Comparison of ENCODE assay signal across 27 cellular contexts in genomic region chr2:33786881-33787280, GRCh38.
"Had no signal": no experiment of that assay in that cellular context is flagged by ENCODE, and none has a peak within 500 bp of the region (broad histone marks: within the 10 kb centered on the region; RNA-seq: fewer than 3 reads in every experiment).

No MANE protein-coding gene starts in this region.

- H3K36me3 Mint-ChIP-seq: activated naive CD8-positive, alpha-beta T cell had no signal

- H3K27me3 ChIP-seq: adrenal gland, body of pancreas, esophagus squamous epithelium, heart left ventricle had no signal

- H3K4me1 ChIP-seq: adrenal gland, body of pancreas, esophagus squamous epithelium, heart left ventricle had no signal

- DNase-seq: activated CD4-positive, alpha-beta memory T cell treated with anti-CD3 and anti-CD28 coated beads, Interleukin-2, amount 10 ng/mL, durations not matched to agents 7 days and 5 days; activated CD4-positive, alpha-beta T cell treated with anti-CD3 and anti-CD28 coated beads for 36 hours; activated CD4-positive, alpha-beta T cell treated with anti-CD3 and anti-CD28 coated beads, Interleukin-2, amount 10 ng/mL, durations not matched to agents 24 days and 14 days; activated CD4-positive, CD25-positive, alpha-beta regulatory T cell; activated CD4-positive, CD25-positive, alpha-beta regulatory T cell treated with anti-CD3 and anti-CD28 coated beads, Interleukin-2, amount 50 U/mL, for 72 hours; activated CD8-positive, alpha-beta memory T cell treated with anti-CD3 and anti-CD28 coated beads for 24 hours; activated effector memory CD4-positive, alpha-beta T cell treated with Interleukin-2 at 50 U/mL for 16 hours; activated gamma-delta T cell treated with Interleukin-2 at 50 U/mL for 16 hours; activated naive CD4-positive, alpha-beta T cell treated with anti-CD3 and anti-CD28 coated beads, Interleukin-2, amount 50 U/mL, for 16 hours; activated naive CD4-positive, alpha-beta T cell treated with Interleukin-2 at 50 U/mL for 16 hours; activated T-cell treated with anti-CD3 and anti-CD28 coated beads, Interleukin-2, amount 50 U/mL, for 4 hours; adrenal gland; amygdala; aorta; body of pancreas; caudate nucleus; cortex of kidney; dermis blood vessel endothelial cell; effector CD4-positive, alpha-beta T cell; effector memory CD8-positive, alpha-beta T cell; erythroblast; esophagus squamous epithelium; heart left ventricle; hypothalamus; T-helper 2 cell had no signal

- H3K4me3 Mint-ChIP-seq: activated CD4-positive, alpha-beta memory T cell treated with anti-CD3 and anti-CD28 coated beads, Interleukin-2, amount 10 ng/mL, durations not matched to agents 7 days and 5 days; activated CD4-positive, alpha-beta T cell treated with anti-CD3 and anti-CD28 coated beads for 36 hours; activated CD4-positive, alpha-beta T cell treated with anti-CD3 and anti-CD28 coated beads, Interleukin-2, amount 10 ng/mL, durations not matched to agents 24 days and 14 days; activated naive CD8-positive, alpha-beta T cell; activated T-cell treated with anti-CD3 and anti-CD28 coated beads, Interleukin-2, amount 50 U/mL, for 4 hours; activated T-helper 17 cell treated with anti-CD3 and anti-CD28 coated beads, Interleukin-2, amount 50 U/mL, for 72 hours; effector memory CD8-positive, alpha-beta T cell had no signal

- ATAC-seq: activated CD4-positive, alpha-beta T cell treated with anti-CD3 and anti-CD28 coated beads for 36 hours; activated T-cell treated with anti-CD3 and anti-CD28 coated beads, Interleukin-2, amount 50 U/mL, for 4 hours; activated T-helper 17 cell treated with anti-CD3 and anti-CD28 coated beads, Interleukin-2, amount 50 U/mL, for 72 hours; body of pancreas; effector memory CD8-positive, alpha-beta T cell; heart left ventricle had no signal

- H3K4me3 ChIP-seq: adrenal gland, body of pancreas, esophagus squamous epithelium, heart left ventricle had no signal

- H3K27ac ChIP-seq: adrenal gland, body of pancreas, esophagus squamous epithelium, heart left ventricle had no signal

- H3K9me3 Mint-ChIP-seq: activated CD4-positive, alpha-beta memory T cell treated with anti-CD3 and anti-CD28 coated beads, Interleukin-2, amount 10 ng/mL, durations not matched to agents 7 days and 5 days; activated CD4-positive, alpha-beta T cell treated with anti-CD3 and anti-CD28 coated beads, Interleukin-2, amount 10 ng/mL, durations not matched to agents 24 days and 14 days; activated T-cell treated with anti-CD3 and anti-CD28 coated beads, Interleukin-2, amount 50 U/mL, for 4 hours; activated T-helper 17 cell treated with anti-CD3 and anti-CD28 coated beads, Interleukin-2, amount 50 U/mL, for 72 hours; effector memory CD8-positive, alpha-beta T cell had no signal

- H3K36me3 ChIP-seq: adrenal gland, esophagus squamous epithelium, heart left ventricle had no signal

- H3K4me1 Mint-ChIP-seq: activated CD4-positive, alpha-beta memory T cell treated with anti-CD3 and anti-CD28 coated beads, Interleukin-2, amount 10 ng/mL, durations not matched to agents 7 days and 5 days; activated CD4-positive, alpha-beta T cell treated with anti-CD3 and anti-CD28 coated beads for 36 hours; activated CD4-positive, alpha-beta T cell treated with anti-CD3 and anti-CD28 coated beads, Interleukin-2, amount 10 ng/mL, durations not matched to agents 24 days and 14 days; activated T-helper 17 cell treated with anti-CD3 and anti-CD28 coated beads, Interleukin-2, amount 50 U/mL, for 72 hours had no signal

- H3K9me3 ChIP-seq: adrenal gland, body of pancreas, esophagus squamous epithelium, heart left ventricle had no signal

- H3K27ac Mint-ChIP-seq: activated CD4-positive, alpha-beta memory T cell treated with anti-CD3 and anti-CD28 coated beads, Interleukin-2, amount 10 ng/mL, durations not matched to agents 7 days and 5 days; activated CD4-positive, alpha-beta T cell treated with anti-CD3 and anti-CD28 coated beads for 36 hours; activated CD4-positive, alpha-beta T cell treated with anti-CD3 and anti-CD28 coated beads, Interleukin-2, amount 10 ng/mL, durations not matched to agents 24 days and 14 days; activated naive CD8-positive, alpha-beta T cell; activated T-helper 17 cell treated with anti-CD3 and anti-CD28 coated beads, Interleukin-2, amount 50 U/mL, for 72 hours; effector memory CD8-positive, alpha-beta T cell had no signal

- H3K27me3 Mint-ChIP-seq: activated CD4-positive, alpha-beta memory T cell treated with anti-CD3 and anti-CD28 coated beads, Interleukin-2, amount 10 ng/mL, durations not matched to agents 7 days and 5 days; activated CD4-positive, alpha-beta T cell treated with anti-CD3 and anti-CD28 coated beads, Interleukin-2, amount 10 ng/mL, durations not matched to agents 24 days and 14 days; activated T-helper 17 cell treated with anti-CD3 and anti-CD28 coated beads, Interleukin-2, amount 50 U/mL, for 72 hours had no signal
